9 cellular contexts compared by ENCODE assay signal in the genomic region with DNA sequence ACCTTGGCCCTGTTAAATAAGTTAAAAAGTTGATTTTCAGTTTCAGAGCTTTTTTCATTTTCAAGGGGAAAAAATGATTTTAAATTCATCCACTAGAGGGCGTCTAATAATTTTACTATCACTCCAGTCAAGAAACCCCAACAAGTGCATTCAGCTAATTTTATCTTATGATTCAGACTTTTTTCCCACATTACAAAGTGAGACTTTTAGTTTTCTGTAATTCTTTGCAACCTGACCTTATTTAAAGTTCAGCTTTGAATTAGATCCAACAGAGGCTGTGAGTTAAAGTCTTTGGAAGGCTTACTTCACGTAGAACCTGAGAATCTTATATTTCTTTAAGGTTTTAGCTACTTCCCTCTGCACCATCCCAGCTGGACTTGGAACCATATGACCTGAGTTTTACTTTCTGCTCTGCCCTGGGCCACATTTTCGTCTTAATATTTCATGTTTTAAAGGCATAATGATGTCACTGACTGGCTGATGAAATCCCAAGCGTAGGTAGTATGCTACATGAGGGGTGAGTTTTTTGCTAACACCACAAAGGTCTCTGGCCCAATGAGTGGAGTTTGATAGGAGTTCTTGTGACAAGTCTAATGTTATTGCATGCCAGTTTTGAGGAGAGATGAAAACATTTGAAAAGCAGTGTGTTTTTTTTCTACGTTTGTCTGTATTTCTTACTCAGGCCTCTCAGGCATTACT. TPM values are rescaled to one million over a fixed set of nuclear protein-coding genes. Genes with fewer than 3 reads are reported as not detected.
DNase-seq lines count a peak whose midpoint lies in the region; ATAC-seq, FAIRE-seq and TF ChIP-seq lines count a peak whose summit lies in the region.
"Had no signal": no experiment of that assay in that cellular context is flagged by ENCODE, and none has a peak within 500 bp of the region (broad histone marks: within the 10 kb centered on the region; RNA-seq: fewer than 3 reads in every experiment).

No MANE protein-coding gene starts in this region.

- CTCF ChIA-PET in CD4-positive, alpha-beta memory T cell (lab: Charles Lee; ENCODE audit: partially characterized antibody) = interaction anchor here (0.9 to 2.3 kb wide), 17 partner anchors 9 to 596 kb away, joined by 3 to 15 read pairs (median 4); a partner anchor contains a TSS

- H3K4me3 ChIP-seq in CD4-positive, alpha-beta memory T cell (ENCODE audit: low read length in 2 of 2) = no peak overlapping the region
- H3K4me3 ChIP-seq in left lung = no peak overlapping the region
- H3K4me3 ChIP-seq: SK-N-MC had no signal

- no peaks in the 10 kb centered on the region for H3K9me3 Mint-ChIP-seq in CD4-positive, alpha-beta memory T cell

- peaks cover 0 to 2% (median 0%) of the 10 kb centered on the region in 4 donors for H3K4me1 Mint-ChIP-seq in CD4-positive, alpha-beta memory T cell

- H3K27ac Mint-ChIP-seq in CD4-positive, alpha-beta memory T cell = peak overlapping the region in 1 of 7 donors; percentile 8

- H3K36me3 Mint-ChIP-seq in CD4-positive, alpha-beta memory T cell = peaks cover 0 to 5% of the 10 kb centered on the region in 2 donors

- TF ChIP-seq CTCF in LNCAP (IDR thresholded peaks at IDR 0.05) (peak; percentile 65), left lung (IDR thresholded peaks at IDR 0.05) (peak; percentile 54 to 56)

- intact Hi-C loops in CD4-positive, alpha-beta memory T cell (cut with micrococcal nuclease) = loop anchor here (1.0 to 5.0 kb wide), 4 partner anchors 45 to 430 kb away; a partner anchor contains a TSS
- intact Hi-C loops in left lung (cut with DNase I) = no loop called here

- peak; percentile 82 for FAIRE-seq in GM18507 (lab: Jason Lieb, UNC)

- peak in 4 of 5 donors; percentile 24 to 40 (median 28) for DNase-seq in CD4-positive, alpha-beta memory T cell
- DNase-seq in GM18507 (ENCODE audit: extremely low spot score, insufficient read length, low read depth) = no peak
- peak; percentile 17 for DNase-seq in amniotic stem cell (lab: John Stamatoyannopoulos, UW)
- DNase-seq in left lung = no peak
- no peak for DNase-seq in T1000 (lab: John Stamatoyannopoulos, UW)
- DNase-seq in NCI-H1048 (lab: John Stamatoyannopoulos, UW) = no peak

- POLR2A ChIA-PET in CD4-positive, alpha-beta memory T cell (lab: Charles Lee; ENCODE audit: partially characterized antibody) = interaction anchor here (1.2 to 1.3 kb wide), 2 partner anchors 46 to 202 kb away, joined by 3 read pairs; a partner anchor contains a TSS

- ATAC-seq in left lung (no peak), GM19452 (IDR thresholded peaks at IDR 0.05; ENCODE audit: unreplicated experiment) (no peak)

- no peak overlapping the region for H3K27ac ChIP-seq in CD4-positive, alpha-beta memory T cell (ENCODE audit: low read depth, low read length)
- H3K27ac ChIP-seq in left lung = no peak overlapping the region
- H3K27ac ChIP-seq: SK-N-MC had no signal

- no peaks in the 10 kb centered on the region for H3K27me3 Mint-ChIP-seq in CD4-positive, alpha-beta memory T cell

- no peaks in the 10 kb centered on the region for H3K36me3 ChIP-seq in CD4-positive, alpha-beta memory T cell (ENCODE audit: insufficient read depth, low read length)
- H3K36me3 ChIP-seq in left lung = no peaks in the 10 kb centered on the region

- H3K4me3 Mint-ChIP-seq in CD4-positive, alpha-beta memory T cell = no peak overlapping the region

- no peaks in the 10 kb centered on the region for H3K27me3 ChIP-seq in CD4-positive, alpha-beta memory T cell (ENCODE audit: insufficient read depth, low read length)
- H3K27me3 ChIP-seq in left lung = no peaks in the 10 kb centered on the region

- H3K4me1 ChIP-seq in CD4-positive, alpha-beta memory T cell (ENCODE audit: insufficient read depth, low read length) = no peaks in the 10 kb centered on the region
- no peaks in the 10 kb centered on the region for H3K4me1 ChIP-seq in left lung

- H3K9me3 ChIP-seq in CD4-positive, alpha-beta memory T cell (ENCODE audit: control insufficient read depth in 1 of 2, low read length in 2 of 2) = no peaks in the 10 kb centered on the region
- H3K9me3 ChIP-seq in left lung = no peaks in the 10 kb centered on the region

RNA-seq across cellular contexts. Expression of a gene that starts 7.2 kb away (rescaled TPM):
- not detected for total RNA-seq in CD4-positive, alpha-beta memory T cell
- not detected for polyA plus RNA-seq in CD4-positive, alpha-beta memory T cell
- not detected for total RNA-seq in left lung

RNA-seq across cellular contexts. Expression of a gene that starts 46.0 kb away (rescaled TPM):
- total RNA-seq in CD4-positive, alpha-beta memory T cell = 10 to 100 TPM; 55.1 to 55.8 TPM
- 10 to 100 TPM; 14.2 to 29.4 TPM for polyA plus RNA-seq in CD4-positive, alpha-beta memory T cell
- total RNA-seq in left lung = 10 to 100 TPM; 57.6 to 62.6 TPM

Comparison
In these comparisons a context has a peak if more than half of its experiments do, and no peak if none do; other contexts are left out.
1. DNase-seq: peak in CD4-positive, alpha-beta memory T cell (4 of 5) and amniotic stem cell (single experiment); none in GM18507 (single experiment), left lung (0 of 2), T1000 (single experiment) and NCI-H1048 (single experiment).